Comparison of ENCODE assay signal across 11 cellular contexts in the genomic region with DNA sequence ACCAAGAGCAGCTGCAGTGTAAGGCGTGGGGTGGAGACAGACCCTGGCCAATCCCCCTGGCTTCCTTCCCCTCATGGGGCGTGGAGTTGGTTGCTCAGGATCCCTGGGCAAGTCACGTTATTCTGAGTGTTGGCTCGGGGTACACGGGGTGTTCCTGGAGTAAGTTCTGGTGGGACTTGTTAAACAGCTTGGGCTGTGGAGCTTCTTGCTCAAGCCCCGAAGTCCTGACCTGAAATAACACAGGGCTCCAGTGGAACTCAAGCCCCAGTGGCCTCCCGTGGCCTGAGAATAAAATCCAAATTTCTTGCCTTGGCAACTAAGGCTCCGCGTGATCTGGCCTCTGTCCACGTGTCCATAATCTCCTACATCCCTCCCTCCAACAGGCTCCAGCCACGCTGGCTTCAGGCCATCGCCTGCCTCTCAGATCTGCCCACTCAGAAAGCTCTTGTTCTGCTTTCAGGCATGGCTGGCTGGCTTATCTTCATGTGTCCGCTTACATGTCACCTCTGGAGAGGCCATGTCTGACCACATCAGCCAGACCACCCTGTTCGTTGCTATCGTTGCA. TPM values are rescaled to one million over a fixed set of nuclear protein-coding genes. Genes with fewer than 3 reads are reported as not detected.
DNase-seq lines count a peak whose midpoint lies in the region; ATAC-seq, FAIRE-seq and TF ChIP-seq lines count a peak whose summit lies in the region.
"Had no signal": no experiment of that assay in that cellular context is flagged by ENCODE, and none has a peak within 500 bp of the region (broad histone marks: within the 10 kb centered on the region; RNA-seq: fewer than 3 reads in every experiment).

No MANE protein-coding gene starts in this region.

- H4K91ac ChIP-seq in H1 (replicated peaks; ENCODE audit: insufficient read length, low read length), result peak overlapping the region; percentile 54

- no peak overlapping the region for H3K27ac ChIP-seq in H1 (ENCODE audit: low read depth, low read length)

- TF ChIP-seq CTCF in H1 (IDR thresholded peaks at IDR 0.05; ENCODE audit: control extremely low read depth in 1 of 3, insufficient read depth in 1 of 3, low read depth in 1 of 3, low read length in 3 of 3), result no peak
- no peak for TF ChIP-seq CTCF in lower leg skin (IDR thresholded peaks at IDR 0.05)

- no peak for ATAC-seq in HG03135 (IDR thresholded peaks at IDR 0.05; ENCODE audit: unreplicated experiment)

- H2BK5ac ChIP-seq in H1 (ENCODE audit: low read depth, low read length), result no peak overlapping the region

- 89% methylated on average over 15 of the region's 15 CpGs; no CpG with 5 or more reads in 1 of the 2 experiments for WGBS in H1 (ENCODE audit: extremely low coverage in 1 of 2, insufficient coverage in 1 of 2, insufficient read length in 1 of 2, insufficient replicate concordance in 2 of 2, low coverage in 1 of 2, low lambda C conversion rate in 2 of 2, missing lambda C conversion rate in 1 of 2), 2 experiments
- WGBS in lower leg skin, 2 donors, result 34 to 43% methylated on average over 15 of the region's 15 CpGs

- H3K9me3 ChIP-seq in MG63 (no peaks in the 10 kb centered on the region), H1 (ENCODE audit: insufficient read depth in 2 of 2, low read depth in 1 of 2, low read length in 1 of 2) (no peaks in the 10 kb centered on the region)

- H3K27me3 ChIP-seq in MG63, result no peaks in the 10 kb centered on the region
- no peaks in the 10 kb centered on the region for H3K27me3 ChIP-seq in H1 (replicated peaks in 1 of 4; ENCODE audit: control insufficient read depth in 3 of 4, extremely low read depth in 1 of 4, insufficient read depth in 3 of 4, low read length in 3 of 4)

- intact Hi-C loops in lower leg skin (cut with DNase I; ENCODE audit: low total_unique reads), result no loop called here

- H2AFZ ChIP-seq in H1 (ENCODE audit: low read length), result peak overlapping the region; percentile 66; the same call in 1 of the 2 replicates

- DNase-seq in MG63 (peak; percentile 52), H1 (ENCODE audit: low read depth in 1 of 2, low spot score in 2 of 2) (no peak), lower leg skin (ENCODE audit: low spot score in 2 of 2) (peak; percentile 83 to 94), superior temporal gyrus (ENCODE audit: extremely low spot score) (peak; percentile 91), H54 (ENCODE audit: insufficient read length, low spot score) (no peak), HTR-8/SVneo (ENCODE audit: insufficient read length, low spot score) (no peak)
- DNase-seq in activated effector memory CD4-positive, alpha-beta T cell treated with Interleukin-2 at 50 U/mL for 16 hours, result no peak
- DNase-seq: activated CD4-positive, alpha-beta T cell treated with anti-CD3 and anti-CD28 coated beads, Interleukin-2, amount 10 ng/mL, durations not matched to agents 24 days and 14 days; EL had no signal

- H3K23me2 ChIP-seq in H1 (ENCODE audit: low read depth, low read length), result no peaks in the 10 kb centered on the region

- H2BK12ac ChIP-seq in H1 (ENCODE audit: low read depth, low read length), result no peak overlapping the region

- no peak for TF ChIP-seq RAD21 in H1 (IDR thresholded peaks at IDR 0.05 in 1 of 2, conservative IDR thresholded peaks at IDR 0.05 in 1 of 2; ENCODE audit: low read depth in 2 of 2, low read length in 2 of 2)

- H3K4me2 ChIP-seq in H1 (ENCODE audit: insufficient read depth in 1 of 2, low read depth in 2 of 2, low read length in 2 of 2), result no peak overlapping the region

- FAIRE-seq in H1 (lab: Jason Lieb, UNC), result no peak
- FAIRE-seq in H54 (lab: Jason Lieb, UNC), result no peak
- no peak for FAIRE-seq in HTR-8/SVneo (lab: Jason Lieb, UNC)
- FAIRE-seq: bronchial epithelial cell had no signal

- H3K4ac ChIP-seq in H1 (replicated peaks; ENCODE audit: insufficient read length, low read depth, low read length), result no peak overlapping the region

- H3K4me3 ChIP-seq in MG63 (no peak overlapping the region), H1 (ENCODE audit: extremely low read depth in 1 of 4, insufficient read depth in 2 of 4, low read depth in 3 of 4, low read length in 4 of 4) (no peak overlapping the region), lower leg skin (ENCODE audit: low read depth, poor library complexity, severe bottlenecking) (no peak overlapping the region)

- no peaks in the 10 kb centered on the region for H3K79me1 ChIP-seq in H1 (ENCODE audit: low read depth, low read length)

- TF ChIP-seq EP300 in H1 (IDR thresholded peaks at IDR 0.05; ENCODE audit: borderline replicate concordance in 1 of 2, low read depth in 2 of 2, low read length in 2 of 2), result no peak

- H4K20me1 ChIP-seq in H1 (replicated peaks in 1 of 2; ENCODE audit: control insufficient read depth in 1 of 2, insufficient read depth in 2 of 2, low read length in 2 of 2), result no peaks in the 10 kb centered on the region

- H3K23ac ChIP-seq in H1 (ENCODE audit: insufficient read length), result no peak overlapping the region

- no peak overlapping the region for H2AK5ac ChIP-seq in H1 (ENCODE audit: low read depth, low read length)

- POLR2A ChIA-PET in H1 (lab: Charles Lee; ENCODE audit: partially characterized antibody), result interaction anchor here (1.3 to 2.0 kb wide), 2 partner anchors 8 to 19 kb away, joined by 4 to 9 read pairs; no protein-coding TSS in a partner anchor

- H4K5ac ChIP-seq in H1 (ENCODE audit: insufficient read length, low read depth, low read length), result no peak overlapping the region

- H3K14ac ChIP-seq in H1 (ENCODE audit: insufficient read length), result no peak overlapping the region

- TF ChIP-seq POLR2A in H1 (IDR thresholded peaks at IDR 0.05; ENCODE audit: control extremely low read depth in 1 of 2, low read depth in 2 of 2, low read length in 2 of 2) (no peak), lower leg skin (IDR thresholded peaks at IDR 0.05) (no peak), H54 (IDR thresholded peaks at IDR 0.05; ENCODE audit: low read depth, low read length) (no peak)

- no peak overlapping the region for H4K8ac ChIP-seq in H1 (ENCODE audit: extremely low read depth, insufficient read depth, low read length)

- H3K56ac ChIP-seq in H1 (replicated peaks; ENCODE audit: insufficient read length, low read depth, low read length), result no peak overlapping the region

- no peak overlapping the region for H2BK120ac ChIP-seq in H1 (replicated peaks; ENCODE audit: low read depth, low read length)

- H3K18ac ChIP-seq in H1 (ENCODE audit: extremely low read depth, low read length), result no peak overlapping the region

- H3K36me3 ChIP-seq in MG63 (no peaks in the 10 kb centered on the region), H1 (ENCODE audit: control insufficient read depth in 2 of 4, insufficient read depth in 4 of 4, low read length in 3 of 4) (no peaks in the 10 kb centered on the region)

- H3K79me2 ChIP-seq in H1 (ENCODE audit: control insufficient read depth in 1 of 2, insufficient read depth in 2 of 2, low read length in 2 of 2), result no peaks in the 10 kb centered on the region

- H2BK15ac ChIP-seq in H1 (ENCODE audit: low read length), result no peak overlapping the region

- H3K4me1 ChIP-seq in H1 (replicated peaks in 1 of 4; ENCODE audit: control insufficient read depth in 3 of 4, insufficient read depth in 4 of 4, low read length in 3 of 4), result no peaks in the 10 kb centered on the region

- H2BK20ac ChIP-seq in H1 (ENCODE audit: low read length), result no peak overlapping the region

- CTCF ChIA-PET in H1 (lab: Charles Lee; ENCODE audit: partially characterized antibody), result interaction anchor here (0.8 to 2.5 kb wide), 4 partner anchors 10 to 153 kb away, joined by 4 to 13 read pairs (median 7); a partner anchor contains a TSS

- H3K9ac ChIP-seq in H1 (replicated peaks in 1 of 4; ENCODE audit: extremely low read depth in 1 of 4, low read depth in 3 of 4, low read length in 3 of 4), result no peak overlapping the region

TF ChIP-seq in H1, 55 proteins besides CTCF, POLR2A, EP300 and RAD21 (continues in another document):
- TF ChIP-seq CBX5 (IDR thresholded peaks at IDR 0.05; ENCODE audit: low read depth, low read length), result no peak
- TF ChIP-seq, protein P1, sequence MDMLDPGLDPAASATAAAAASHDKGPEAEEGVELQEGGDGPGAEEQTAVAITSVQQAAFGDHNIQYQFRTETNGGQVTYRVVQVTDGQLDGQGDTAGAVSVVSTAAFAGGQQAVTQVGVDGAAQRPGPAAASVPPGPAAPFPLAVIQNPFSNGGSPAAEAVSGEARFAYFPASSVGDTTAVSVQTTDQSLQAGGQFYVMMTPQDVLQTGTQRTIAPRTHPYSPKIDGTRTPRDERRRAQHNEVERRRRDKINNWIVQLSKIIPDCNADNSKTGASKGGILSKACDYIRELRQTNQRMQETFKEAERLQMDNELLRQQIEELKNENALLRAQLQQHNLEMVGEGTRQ (IDR thresholded peaks at IDR 0.05; ENCODE audit: low read length), result no peak
- TF ChIP-seq MAFK (IDR thresholded peaks at IDR 0.05; ENCODE audit: low read depth, low read length), result no peak
- no peak for TF ChIP-seq RNF2 (IDR thresholded peaks at IDR 0.05; ENCODE audit: borderline replicate concordance, low read depth, low read length, missing control alignments, poor library complexity, severe bottlenecking)
- TF ChIP-seq, protein P2, sequence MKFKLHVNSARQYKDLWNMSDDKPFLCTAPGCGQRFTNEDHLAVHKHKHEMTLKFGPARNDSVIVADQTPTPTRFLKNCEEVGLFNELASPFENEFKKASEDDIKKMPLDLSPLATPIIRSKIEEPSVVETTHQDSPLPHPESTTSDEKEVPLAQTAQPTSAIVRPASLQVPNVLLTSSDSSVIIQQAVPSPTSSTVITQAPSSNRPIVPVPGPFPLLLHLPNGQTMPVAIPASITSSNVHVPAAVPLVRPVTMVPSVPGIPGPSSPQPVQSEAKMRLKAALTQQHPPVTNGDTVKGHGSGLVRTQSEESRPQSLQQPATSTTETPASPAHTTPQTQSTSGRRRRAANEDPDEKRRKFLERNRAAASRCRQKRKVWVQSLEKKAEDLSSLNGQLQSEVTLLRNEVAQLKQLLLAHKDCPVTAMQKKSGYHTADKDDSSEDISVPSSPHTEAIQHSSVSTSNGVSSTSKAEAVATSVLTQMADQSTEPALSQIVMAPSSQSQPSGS (IDR thresholded peaks at IDR 0.05; ENCODE audit: low read length), result no peak
- TF ChIP-seq JUN (IDR thresholded peaks at IDR 0.05; ENCODE audit: low read depth, low read length), result no peak

RNA-seq across cellular contexts. Expression of a gene that starts 49.3 kb away (rescaled TPM):
- not detected in 2 replicates for total RNA-seq in MG63 (2014; rRNA removed; shearing (Covaris generic); ENCODE audit: low replicate concordance)
- 0.23 TPM in 1 of 2 replicates, not detected in the other for total RNA-seq in H1 (2021; fragmentation: NEBNext Ultra II Directional; extraction: Animal tissue kit (Norgen Biotek cat#: 25700))
- polyA plus RNA-seq in H1 (2011; rRNA removed), result 0.21 and 0.28 TPM in 2 replicates
- 0.25 TPM for polyA plus RNA-seq in H1 (2011; cell fraction: cytosol; rRNA removed)
- polyA plus RNA-seq in H1 (2011; cell fraction: nucleus; rRNA removed), result not detected
- 0.09 to 0.21 TPM (median 0.14 TPM) in 4 replicates for polyA plus RNA-seq in H1 (2012, experiment 1 of 2)
- polyA plus RNA-seq in H1 (2012, experiment 2 of 2), result not detected
- polyA plus RNA-seq in H1 (2013, experiment 1 of 2), result 0.14 TPM
- polyA plus RNA-seq in H1 (2013, experiment 2 of 2), result 0.07 TPM
- polyA minus RNA-seq in H1 (2011; rRNA and poly(A)+ RNA removed), result 0.76 and 0.95 TPM in 2 replicates
- not detected for polyA minus RNA-seq in H1 (2011; cell fraction: cytosol; rRNA and poly(A)+ RNA removed)
- polyA minus RNA-seq in H1 (2011; cell fraction: nucleus; rRNA and poly(A)+ RNA removed), result not detected
- under 1 TPM in 2 of 4 donors, not detected in 2; 0.12 to 0.29 TPM for total RNA-seq in lower leg skin
- total RNA-seq: activated CD4-positive, alpha-beta T cell treated with anti-CD3 and anti-CD28 coated beads, Interleukin-2, amount 10 ng/mL, durations not matched to agents 24 days and 14 days; bronchial epithelial cell had no signal

Comparison
In these comparisons a context has a peak if more than half of its experiments do, and no peak if none do; other contexts are left out.
1. DNase-seq: peak in MG63 (single experiment), lower leg skin (2 of 2) and superior temporal gyrus (single experiment); none in H1 (0 of 2), H54 (single experiment), HTR-8/SVneo (single experiment) and activated effector memory CD4-positive, alpha-beta T cell treated with Interleukin-2 at 50 U/mL for 16 hours (single experiment).